ENCODE assay signal across 16 cellular contexts in the genomic region with DNA sequence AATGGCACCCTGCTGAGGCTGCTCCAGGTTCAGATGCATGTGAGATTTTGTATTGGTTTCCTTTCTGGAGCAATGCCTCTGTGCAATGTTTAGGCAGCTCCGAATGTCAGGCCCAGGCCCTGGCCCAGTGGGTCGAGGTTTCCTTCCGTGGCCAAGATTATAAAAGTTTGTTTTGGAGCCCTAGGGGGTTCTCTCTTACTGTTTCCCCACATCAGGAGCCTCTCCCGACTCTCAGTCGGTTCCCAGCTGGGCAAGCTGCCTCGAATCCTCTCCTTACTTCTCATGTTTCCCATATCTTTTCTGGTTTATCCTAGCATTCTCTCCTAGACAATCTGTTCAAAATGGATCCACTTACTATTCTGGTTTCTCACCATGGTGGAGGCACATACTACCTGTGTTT. TPM values are rescaled to one million over a fixed set of nuclear protein-coding genes. Genes with fewer than 3 reads are reported as not detected.
DNase-seq lines count a peak whose midpoint lies in the region; ATAC-seq and TF ChIP-seq lines count a peak whose summit lies in the region.
"Had no signal": no experiment of that assay in that cellular context is flagged by ENCODE, and none has a peak within 500 bp of the region (broad histone marks: within the 10 kb centered on the region; RNA-seq: fewer than 3 reads in every experiment).

No MANE protein-coding gene starts in this region.

- H2AFZ ChIP-seq in parathyroid adenoma = no peak overlapping the region

- peaks cover 21% of the 10 kb centered on the region for H3K36me3 ChIP-seq in CD8-positive, alpha-beta memory T cell (ENCODE audit: insufficient read depth, low read length)
- H3K36me3 ChIP-seq in parathyroid adenoma (ENCODE audit: control insufficient read depth, insufficient read depth, low read length) = no peaks in the 10 kb centered on the region

- H3K36me3 Mint-ChIP-seq in CD8-positive, alpha-beta memory T cell = peaks cover 33 to 69% (median 43%) of the 10 kb centered on the region in 3 donors
- peaks cover 76% of the 10 kb centered on the region for H3K36me3 Mint-ChIP-seq in activated B cell treated with CpG ODN at 0.5 μM for 24 hours (ENCODE audit: low read depth)
- peaks cover 91% of the 10 kb centered on the region for H3K36me3 Mint-ChIP-seq in activated T-helper 2 cell treated with anti-CD3 and anti-CD28 coated beads, Interferon-gamma antibody, Interleukin-2, Interleukin-4, amounts not matched to agents 10 μg/mL and 5 μg/mL and 100 μg/mL, durations not matched to agents 14 hours and 24 hours and 36 hours (ENCODE audit: low read depth)
- H3K36me3 Mint-ChIP-seq in progenitor cell of endocrine pancreas (ENCODE audit: insufficient read depth) = peaks cover 49% of the 10 kb centered on the region

- peaks cover 21 to 34% (median 31%) of the 10 kb centered on the region in 5 donors for H3K9me3 Mint-ChIP-seq in CD8-positive, alpha-beta memory T cell
- H3K9me3 Mint-ChIP-seq in activated B cell treated with CpG ODN at 0.5 μM for 24 hours (peaks cover 32% of the 10 kb centered on the region), progenitor cell of endocrine pancreas (ENCODE audit: low read depth) (peaks cover 41% of the 10 kb centered on the region)
- peaks cover 66% of the 10 kb centered on the region for H3K9me3 Mint-ChIP-seq in activated T-helper 2 cell treated with anti-CD3 and anti-CD28 coated beads, Interferon-gamma antibody, Interleukin-2, Interleukin-4, amounts not matched to agents 10 μg/mL and 5 μg/mL and 100 μg/mL, durations not matched to agents 14 hours and 24 hours and 36 hours

- no peak overlapping the region for H3K4me3 ChIP-seq in CD8-positive, alpha-beta memory T cell (ENCODE audit: low read length)
- no peak overlapping the region for H3K4me3 ChIP-seq in parathyroid adenoma (ENCODE audit: low read depth, low read length)
- H3K4me3 ChIP-seq: mucosa of descending colon had no signal

- H3K9me3 ChIP-seq in CD8-positive, alpha-beta memory T cell (ENCODE audit: low read length) = peaks cover 20% of the 10 kb centered on the region
- no peaks in the 10 kb centered on the region for H3K9me3 ChIP-seq in parathyroid adenoma (ENCODE audit: control insufficient read depth, low read length)

- H3K27me3 ChIP-seq in CD8-positive, alpha-beta memory T cell (ENCODE audit: insufficient read depth, low read length, poor library complexity, severe bottlenecking) = no peaks in the 10 kb centered on the region
- H3K27me3 ChIP-seq in parathyroid adenoma (ENCODE audit: control insufficient read depth, insufficient read depth, low read length) = no peaks in the 10 kb centered on the region

- H3K79me2 ChIP-seq in parathyroid adenoma = peaks cover 8% of the 10 kb centered on the region

- peak overlapping the region; percentile 21 to 86 (median 78) for H3K27ac Mint-ChIP-seq in CD8-positive, alpha-beta memory T cell
- H3K27ac Mint-ChIP-seq in activated B cell treated with CpG ODN at 0.5 μM for 24 hours (peak overlapping the region; percentile 93), progenitor cell of endocrine pancreas (no peak overlapping the region)
- H3K27ac Mint-ChIP-seq in activated T-helper 2 cell treated with anti-CD3 and anti-CD28 coated beads, Interferon-gamma antibody, Interleukin-2, Interleukin-4, amounts not matched to agents 10 μg/mL and 5 μg/mL and 100 μg/mL, durations not matched to agents 14 hours and 24 hours and 36 hours = no peak overlapping the region

- no peak overlapping the region for H3K9ac ChIP-seq in parathyroid adenoma

- no peak for ATAC-seq in activated B cell treated with CpG ODN at 0.5 μM for 24 hours (ENCODE audit: low read depth)
- ATAC-seq: mucosa of descending colon; stimulated activated naive CD8-positive, alpha-beta T cell treated with anti-CD3 and anti-CD28 coated beads, Interleukin-15, amount 100 ng/mL, for 72 hours had no signal

- H3K4me1 ChIP-seq in CD8-positive, alpha-beta memory T cell (ENCODE audit: insufficient read depth, low read length) = peaks cover 42% of the 10 kb centered on the region
- H3K4me1 ChIP-seq in parathyroid adenoma = peaks cover 15% of the 10 kb centered on the region

- peaks cover 59 to 90% (median 87%) of the 10 kb centered on the region in 3 donors for H3K4me1 Mint-ChIP-seq in CD8-positive, alpha-beta memory T cell
- H3K4me1 Mint-ChIP-seq in activated B cell treated with CpG ODN at 0.5 μM for 24 hours (peaks cover 57% of the 10 kb centered on the region), progenitor cell of endocrine pancreas (ENCODE audit: low read depth) (peaks cover 19% of the 10 kb centered on the region)
- H3K4me1 Mint-ChIP-seq in activated T-helper 2 cell treated with anti-CD3 and anti-CD28 coated beads, Interferon-gamma antibody, Interleukin-2, Interleukin-4, amounts not matched to agents 10 μg/mL and 5 μg/mL and 100 μg/mL, durations not matched to agents 14 hours and 24 hours and 36 hours (ENCODE audit: low read depth) = peaks cover 30% of the 10 kb centered on the region

- H3K4me2 ChIP-seq in parathyroid adenoma (ENCODE audit: low read length) = no peak overlapping the region

- TF ChIP-seq CTCF in activated B cell treated with CpG ODN at 0.5 μM for 24 hours (IDR thresholded peaks at IDR 0.05) (no peak), parathyroid adenoma (IDR thresholded peaks at IDR 0.05) (no peak), progenitor cell of endocrine pancreas (IDR thresholded peaks at IDR 0.05; ENCODE audit: unreplicated experiment) (no peak)

- H3K27ac ChIP-seq in CD8-positive, alpha-beta memory T cell (ENCODE audit: low read depth, low read length) = no peak overlapping the region
- H3K27ac ChIP-seq in parathyroid adenoma = peak overlapping the region; percentile 2

- POLR2A ChIA-PET in CD8-positive, alpha-beta memory T cell (lab: Charles Lee) = interaction anchor here (1.4 to 2.4 kb wide), 2 partner anchors 11 to 12 kb away, joined by 4 to 11 read pairs; a partner anchor contains a TSS
- POLR2A ChIA-PET in activated B cell treated with CpG ODN at 0.5 μM for 24 hours (lab: Charles Lee) = interaction anchor here (1.0 to 6.4 kb wide), 3 partner anchors 11 to 173 kb away, joined by 3 to 90 read pairs (median 11); a partner anchor contains a TSS

- no peak for DNase-seq in CD8-positive, alpha-beta memory T cell
- DNase-seq in activated B cell treated with CpG ODN at 0.5 μM for 24 hours (no peak), fibroblast of peridontal ligament (ENCODE audit: extremely low read depth) (peak; percentile 27), progenitor cell of endocrine pancreas (ENCODE audit: low spot score, unreplicated experiment) (no peak), SKM-1 (lab: John Stamatoyannopoulos, UW; ENCODE audit: unreplicated experiment) (no peak), T-helper 2 cell (no peak)
- DNase-seq in activated T-helper 2 cell treated with anti-CD3 and anti-CD28 coated beads, Interferon-gamma antibody, Interleukin-2, Interleukin-4, amounts not matched to agents 10 μg/mL and 5 μg/mL and 100 μg/mL, durations not matched to agents 14 hours and 24 hours and 36 hours (ENCODE audit: low spot score) = no peak
- DNase-seq: amygdala; mucosa of descending colon; NCI-H1417 treated with DMSO at 0.1 percent for 48 hours; NCI-H526; RPMI8226; stimulated activated naive CD8-positive, alpha-beta T cell treated with anti-CD3 and anti-CD28 coated beads, Interleukin-15, amount 100 ng/mL, for 72 hours had no signal

- no peaks in the 10 kb centered on the region for H3K27me3 Mint-ChIP-seq in CD8-positive, alpha-beta memory T cell
- H3K27me3 Mint-ChIP-seq in activated B cell treated with CpG ODN at 0.5 μM for 24 hours (no peaks in the 10 kb centered on the region), progenitor cell of endocrine pancreas (no peaks in the 10 kb centered on the region)
- H3K27me3 Mint-ChIP-seq in activated T-helper 2 cell treated with anti-CD3 and anti-CD28 coated beads, Interferon-gamma antibody, Interleukin-2, Interleukin-4, amounts not matched to agents 10 μg/mL and 5 μg/mL and 100 μg/mL, durations not matched to agents 14 hours and 24 hours and 36 hours (ENCODE audit: low read depth) = no peaks in the 10 kb centered on the region
- H3K27me3 Mint-ChIP-seq: stimulated activated naive CD8-positive, alpha-beta T cell treated with anti-CD3 and anti-CD28 coated beads, Interleukin-15, amount 100 ng/mL, for 72 hours had no signal

- CTCF ChIA-PET in CD8-positive, alpha-beta memory T cell (lab: Charles Lee) = interaction anchor here (1.9 to 2.4 kb wide), 2 partner anchors 11 to 173 kb away, joined by 9 to 15 read pairs; a partner anchor contains a TSS
- CTCF ChIA-PET in activated B cell treated with CpG ODN at 0.5 μM for 24 hours (lab: Charles Lee) = interaction anchor here (1.0 to 4.9 kb wide), 2 partner anchors 11 kb away, joined by 4 to 36 read pairs; a partner anchor contains a TSS

- intact Hi-C loops in activated B cell treated with CpG ODN at 0.5 μM for 24 hours (cut with micrococcal nuclease) = no loop called here
- intact Hi-C loops in activated T-helper 2 cell treated with anti-CD3 and anti-CD28 coated beads, Interferon-gamma antibody, Interleukin-2, Interleukin-4, amounts not matched to agents 10 μg/mL and 5 μg/mL and 100 μg/mL, durations not matched to agents 14 hours and 24 hours and 36 hours (cut with micrococcal nuclease) = no loop called here

- peak overlapping the region in 1 of 7 donors; percentile 29 for H3K4me3 Mint-ChIP-seq in CD8-positive, alpha-beta memory T cell
- H3K4me3 Mint-ChIP-seq in activated B cell treated with CpG ODN at 0.5 μM for 24 hours (no peak overlapping the region), progenitor cell of endocrine pancreas (ENCODE audit: low read depth) (no peak overlapping the region)
- no peak overlapping the region for H3K4me3 Mint-ChIP-seq in activated T-helper 2 cell treated with anti-CD3 and anti-CD28 coated beads, Interferon-gamma antibody, Interleukin-2, Interleukin-4, amounts not matched to agents 10 μg/mL and 5 μg/mL and 100 μg/mL, durations not matched to agents 14 hours and 24 hours and 36 hours (ENCODE audit: low read depth)
- H3K4me3 Mint-ChIP-seq: CD14-positive monocyte had no signal

RNA-seq across cellular contexts. Expression of a gene that starts 11.0 kb away (rescaled TPM):
- total RNA-seq in CD8-positive, alpha-beta memory T cell = 1 to 10 TPM; 6.6 to 7.0 TPM
- 34.4 TPM for polyA plus RNA-seq in CD8-positive, alpha-beta memory T cell
- 18.6 and 20.9 TPM in 2 replicates for total RNA-seq in activated B cell treated with CpG ODN at 0.5 μM for 24 hours
- total RNA-seq in activated T-helper 2 cell treated with anti-CD3 and anti-CD28 coated beads, Interferon-gamma antibody, Interleukin-2, Interleukin-4, amounts not matched to agents 10 μg/mL and 5 μg/mL and 100 μg/mL, durations not matched to agents 14 hours and 24 hours and 36 hours = 3.0 and 4.8 TPM in 2 replicates
- total RNA-seq in progenitor cell of endocrine pancreas = 0.14 TPM in 1 of 2 replicates, not detected in the other
- total RNA-seq: G401 had no signal

RNA-seq across cellular contexts. Expression of a gene that starts 11.6 kb away (rescaled TPM):
- 10 to 100 TPM; 77.2 to 79.9 TPM for total RNA-seq in CD8-positive, alpha-beta memory T cell
- polyA plus RNA-seq in CD8-positive, alpha-beta memory T cell = 45.4 TPM
- 78.2 and 79.3 TPM in 2 replicates for total RNA-seq in activated B cell treated with CpG ODN at 0.5 μM for 24 hours
- 50.1 and 52.9 TPM in 2 replicates for total RNA-seq in activated T-helper 2 cell treated with anti-CD3 and anti-CD28 coated beads, Interferon-gamma antibody, Interleukin-2, Interleukin-4, amounts not matched to agents 10 μg/mL and 5 μg/mL and 100 μg/mL, durations not matched to agents 14 hours and 24 hours and 36 hours
- total RNA-seq in progenitor cell of endocrine pancreas = 73.8 and 76.1 TPM in 2 replicates

RNA-seq across cellular contexts. Expression of a gene that starts 52.5 kb away (rescaled TPM):
- total RNA-seq in CD8-positive, alpha-beta memory T cell = 10 to 100 TPM; 25.1 to 27.7 TPM
- 5.7 TPM for polyA plus RNA-seq in CD8-positive, alpha-beta memory T cell
- total RNA-seq in activated B cell treated with CpG ODN at 0.5 μM for 24 hours = 59.5 and 60.1 TPM in 2 replicates
- 19.2 and 22.6 TPM in 2 replicates for total RNA-seq in activated T-helper 2 cell treated with anti-CD3 and anti-CD28 coated beads, Interferon-gamma antibody, Interleukin-2, Interleukin-4, amounts not matched to agents 10 μg/mL and 5 μg/mL and 100 μg/mL, durations not matched to agents 14 hours and 24 hours and 36 hours
- 15.7 and 23.1 TPM in 2 replicates for total RNA-seq in progenitor cell of endocrine pancreas

Comparison
In these comparisons a context has a peak if more than half of its experiments do, and no peak if none do; other contexts are left out.
1. H3K27ac Mint-ChIP-seq: peak in CD8-positive, alpha-beta memory T cell (8 of 8) and activated B cell treated with CpG ODN at 0.5 μM for 24 hours (single experiment); none in activated T-helper 2 cell treated with anti-CD3 and anti-CD28 coated beads, Interferon-gamma antibody, Interleukin-2, Interleukin-4, amounts not matched to agents 10 μg/mL and 5 μg/mL and 100 μg/mL, durations not matched to agents 14 hours and 24 hours and 36 hours (single experiment) and progenitor cell of endocrine pancreas (single experiment).